22 cellular contexts compared by ENCODE assay signal in genomic region chr4:36065274-36065871, GRCh38.
"Had no signal": no experiment of that assay in that cellular context is flagged by ENCODE, and none has a peak within 500 bp of the region (broad histone marks: within the 10 kb centered on the region; RNA-seq: fewer than 3 reads in every experiment).

No MANE protein-coding gene starts in this region.

- ATAC-seq: effector memory CD8-positive, alpha-beta T cell; naive thymus-derived CD4-positive, alpha-beta T cell; sciatic nerve had no signal

- H3K4me3 Mint-ChIP-seq: effector memory CD8-positive, alpha-beta T cell; naive thymus-derived CD4-positive, alpha-beta T cell; nephron; neural progenitor cell had no signal

- H3K36me3 Mint-ChIP-seq: neural progenitor cell had no signal

- H3K27ac Mint-ChIP-seq: nephron, neural progenitor cell had no signal

- H3K27ac ChIP-seq: neural progenitor cell, prostate gland, right atrium auricular region, stomach, testis, tibial nerve, upper lobe of left lung, vagina had no signal

- DNase-seq: cortex of kidney; effector memory CD8-positive, alpha-beta T cell; mesendoderm; midbrain; naive thymus-derived CD4-positive, alpha-beta T cell; stimulated activated CD4-positive, alpha-beta T cell treated with anti-CD3 and anti-CD28 coated beads, Interleukin-12 subunit alpha, Interleukin-12 subunit beta, amount 100 ng/mL, for 4 hours; stimulated activated CD4-positive, alpha-beta T cell treated with anti-CD3 and anti-CD28 coated beads, Interleukin-1b, Interleukin-23, amount 100 ng/mL, for 48 hours; stimulated activated CD4-positive, alpha-beta T cell treated with anti-CD3 and anti-CD28 coated beads, Interleukin-4, amount 100 ng/mL, for 1 hour; stimulated activated CD8-positive, alpha-beta memory T cell treated with anti-CD3 and anti-CD28 coated beads, Interleukin-4, amount 100 ng/mL, for 48 hours; stimulated activated naive CD4-positive, alpha-beta T cell treated with Interleukin-2 at 50 U/mL for 16 hours; stomach; testis; upper lobe of left lung had no signal

- H3K4me1 Mint-ChIP-seq: naive thymus-derived CD4-positive, alpha-beta T cell; nephron; neural progenitor cell had no signal

- H3K9me3 Mint-ChIP-seq: effector memory CD8-positive, alpha-beta T cell; nephron; neural progenitor cell had no signal

- FAIRE-seq: frontal cortex, keratinocyte had no signal
